ENCODE assay signal across 8 cellular contexts in the genomic region with DNA sequence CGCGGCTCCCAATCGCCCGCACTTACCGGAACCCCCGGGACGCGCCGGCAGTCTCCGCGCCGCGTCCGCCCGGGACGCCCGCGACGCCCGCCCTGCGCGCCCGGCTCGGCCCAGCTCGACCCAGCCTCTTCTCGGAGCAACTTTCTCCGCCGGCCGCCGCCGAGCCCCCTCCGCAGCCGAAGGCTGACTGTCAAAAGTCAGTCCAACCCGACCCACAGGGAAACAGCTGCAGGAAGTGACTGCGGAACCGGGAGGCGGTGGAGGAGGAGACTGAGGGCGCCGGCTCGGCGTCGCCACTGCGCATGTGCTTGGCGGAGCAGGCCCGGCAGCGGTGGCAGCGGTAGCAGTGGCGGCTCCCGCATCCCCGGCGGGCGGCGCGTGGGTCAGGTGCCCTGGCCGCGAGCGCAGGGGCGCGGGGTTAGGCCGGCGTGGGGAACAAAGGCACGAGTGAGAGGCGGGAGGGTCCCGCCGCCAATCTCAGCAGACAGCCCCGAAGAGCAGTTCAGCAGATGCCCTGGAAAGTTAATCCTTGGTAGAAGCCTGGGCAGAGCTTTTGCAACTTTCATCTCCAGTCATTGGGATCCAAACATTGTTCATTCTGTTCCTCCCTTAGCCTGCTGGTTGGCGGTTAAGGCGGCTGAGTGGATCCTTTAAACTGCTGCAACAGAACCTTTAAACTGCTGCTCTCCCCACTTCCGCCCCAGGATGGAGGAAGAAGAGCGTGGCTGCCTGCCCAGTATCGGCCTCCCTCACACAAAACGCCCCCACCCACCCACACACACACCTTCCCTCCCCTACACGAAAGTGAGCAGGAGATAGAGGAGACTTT. TPM values are rescaled to one million over a fixed set of nuclear protein-coding genes. Genes with fewer than 3 reads are reported as not detected.
DNase-seq lines count a peak whose midpoint lies in the region; ATAC-seq and TF ChIP-seq lines count a peak whose summit lies in the region.

A gene with protein sequence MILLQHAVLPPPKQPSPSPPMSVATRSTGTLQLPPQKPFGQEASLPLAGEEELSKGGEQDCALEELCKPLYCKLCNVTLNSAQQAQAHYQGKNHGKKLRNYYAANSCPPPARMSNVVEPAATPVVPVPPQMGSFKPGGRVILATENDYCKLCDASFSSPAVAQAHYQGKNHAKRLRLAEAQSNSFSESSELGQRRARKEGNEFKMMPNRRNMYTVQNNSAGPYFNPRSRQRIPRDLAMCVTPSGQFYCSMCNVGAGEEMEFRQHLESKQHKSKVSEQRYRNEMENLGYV (minus strand): TSS at position 241 of the 829 bp plus-strand sequence. CDS start 4,057 bp downstream, outside the sequence.

- ATAC-seq in GM19023 (IDR thresholded peaks at IDR 0.05; ENCODE audit: unreplicated experiment) (peak; percentile 79), HG03196 (IDR thresholded peaks at IDR 0.05; ENCODE audit: unreplicated experiment) (peak; percentile 67)

- H3K4me3 ChIP-seq in AG09309 (ENCODE audit: control insufficient read depth, low read depth, low read length) = peak within 1 kb of the TSS; percentile 66

- no peak for TF ChIP-seq CTCF in AG09309 (IDR thresholded peaks at IDR 0.05; ENCODE audit: control insufficient read depth, insufficient read depth, low read depth, low read length, missing control alignments)

- DNase-seq in AG09309 (ENCODE audit: low read depth) (peak; percentile 37), NCI-H345 treated with DMSO at 0.1 percent for 48 hours (lab: John Stamatoyannopoulos, UW; ENCODE audit: unreplicated experiment) (peak; percentile 68), cerebellum (ENCODE audit: low spot score) (peak; percentile 77), kidney tubule cell (ENCODE audit: low spot score) (peak; percentile 85)
- DNase-seq in activated CD4-positive, CD25-positive, alpha-beta regulatory T cell treated with anti-CD3 and anti-CD28 coated beads, Interleukin-2, amount 50 U/mL, for 72 hours = peak; percentile 85
- DNase-seq in stimulated activated CD4-positive, alpha-beta T cell treated with anti-CD3 and anti-CD28 coated beads, Interleukin-1b, Interleukin-23, amount 100 ng/mL, for 24 hours (ENCODE audit: low read depth in 4 of 4, low spot score in 1 of 4) = peak; percentile 65 to 79 (median 76)

RNA-seq across cellular contexts. Expression of the gene that starts here (rescaled TPM):
- 15.1 TPM for total RNA-seq in cerebellum

Comparison
In these comparisons a context has a peak if more than half of its experiments do, and no peak if none do; other contexts are left out.
1. Peak in every context shown above with its lines: DNase-seq, ATAC-seq and H3K4me3 ChIP-seq.